In the genomic region with DNA sequence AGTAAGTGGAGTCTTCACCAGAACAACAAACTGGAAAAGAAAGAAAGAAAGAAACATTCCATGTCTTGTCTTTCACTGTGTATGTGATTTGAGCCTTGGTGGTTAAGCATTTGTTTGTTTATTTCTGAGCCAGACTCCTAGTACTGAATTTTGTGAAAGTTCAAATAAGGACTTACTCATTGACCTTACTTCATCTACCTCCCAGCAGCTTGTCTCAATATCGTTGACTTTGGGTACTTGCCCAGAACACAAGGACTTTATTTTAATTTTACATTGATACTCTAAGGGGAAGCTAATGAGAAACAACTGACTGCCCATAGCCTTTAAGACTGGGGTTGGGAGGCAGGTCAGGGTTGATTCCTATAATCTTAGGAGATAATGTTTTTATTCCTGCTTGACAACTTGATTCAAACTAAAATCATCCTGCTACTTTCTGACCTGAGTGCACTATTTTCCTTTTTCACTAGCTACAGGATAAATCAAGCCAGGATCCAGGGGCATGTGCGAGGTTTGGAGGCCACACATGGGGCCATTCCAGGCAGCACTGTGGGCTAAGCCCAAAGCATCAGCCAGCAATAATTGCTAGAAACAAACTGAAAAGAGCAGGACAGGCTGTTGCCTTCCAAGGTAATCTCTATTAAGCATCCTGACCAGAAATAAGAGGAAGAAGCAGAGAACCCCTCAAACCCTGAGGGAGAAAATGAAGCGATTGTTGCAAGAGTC, we compare ENCODE assay signal across 18 cellular contexts.
A peak's percentile ranks its signal among the peaks of the same experiment; 100 is the strongest.
DNase-seq lines count a peak whose midpoint lies in the region; ATAC-seq and TF ChIP-seq lines count a peak whose summit lies in the region.
"Had no signal": no experiment of that assay in that cellular context is flagged by ENCODE, and none has a peak within 500 bp of the region (broad histone marks: within the 10 kb centered on the region; RNA-seq: fewer than 3 reads in every experiment).

No MANE protein-coding gene starts in this region.

- no peak overlapping the region for H3K27ac Mint-ChIP-seq in T-helper 17 cell
- H3K27ac Mint-ChIP-seq: dendritic cell treated with granulocyte-macrophage colony-stimulating factor and Interleukin-4, amounts not matched to agents 40 ng/mL and 50 ng/mL, for 4 days; neural progenitor cell; stimulated activated naive B cell treated with anti-CD40 and anti-IgM and Interleukin-4, amounts not matched to agents 10 μg/mL and 1 μg/mL and 100 μg/mL, for 72 hours; WTC11 had no signal

- peak overlapping the region; percentile 22 for H3K4me3 Mint-ChIP-seq in T-helper 17 cell
- H3K4me3 Mint-ChIP-seq: dendritic cell treated with granulocyte-macrophage colony-stimulating factor and Interleukin-4, amounts not matched to agents 40 ng/mL and 50 ng/mL, for 4 days; neural progenitor cell; stimulated activated naive B cell treated with anti-CD40 and anti-IgM and Interleukin-4, amounts not matched to agents 10 μg/mL and 1 μg/mL and 100 μg/mL, for 72 hours; WTC11 had no signal

- no peak for TF ChIP-seq POLR2A in gastrocnemius medialis (IDR thresholded peaks at IDR 0.05)

- CTCF ChIA-PET in HEK293T (lab: Yijun Ruan, JAX) = no interaction called here

- no peaks in the 10 kb centered on the region for H3K27me3 ChIP-seq in gastrocnemius medialis
- H3K27me3 ChIP-seq: neural progenitor cell had no signal

- peaks cover 16% of the 10 kb centered on the region for H3K27me3 Mint-ChIP-seq in T-helper 17 cell
- H3K27me3 Mint-ChIP-seq: dendritic cell treated with granulocyte-macrophage colony-stimulating factor and Interleukin-4, amounts not matched to agents 40 ng/mL and 50 ng/mL, for 4 days had no signal

- no peak for ATAC-seq in T-helper 17 cell
- ATAC-seq in gastrocnemius medialis = no peak
- ATAC-seq: left colon; stimulated activated naive B cell treated with anti-CD40 and anti-IgM and Interleukin-4, amounts not matched to agents 10 μg/mL and 1 μg/mL and 100 μg/mL, for 72 hours; WTC11 had no signal

- no peak overlapping the region for H3K4me3 ChIP-seq in foreskin fibroblast (ENCODE audit: low read depth in 1 of 2, low read length in 2 of 2)
- no peak overlapping the region for H3K4me3 ChIP-seq in gastrocnemius medialis
- H3K4me3 ChIP-seq: neural progenitor cell had no signal

- H3K36me3 ChIP-seq in gastrocnemius medialis = no peaks in the 10 kb centered on the region
- H3K36me3 ChIP-seq: neural progenitor cell had no signal

- peaks cover 12% of the 10 kb centered on the region for H3K4me1 Mint-ChIP-seq in T-helper 17 cell
- H3K4me1 Mint-ChIP-seq: WTC11 had no signal

- peak overlapping the region; percentile 4 to 60 (median 33) for H3K27ac ChIP-seq in gastrocnemius medialis
- H3K27ac ChIP-seq: HL-60, neural progenitor cell had no signal

- TF ChIP-seq CTCF in foreskin fibroblast (IDR thresholded peaks at IDR 0.05; ENCODE audit: low read depth, low read length) (no peak), gastrocnemius medialis (IDR thresholded peaks at IDR 0.05 in 4 of 5, conservative IDR thresholded peaks at IDR 0.05 in 1 of 5) (no peak)

- H3K9me3 ChIP-seq in T-helper 17 cell (ENCODE audit: control insufficient read depth, low read length, poor library complexity, severe bottlenecking) (no peaks in the 10 kb centered on the region), gastrocnemius medialis (no peaks in the 10 kb centered on the region)

- POLR2A ChIA-PET in HEK293T (lab: Yijun Ruan, JAX) = no interaction called here

- H3K4me1 ChIP-seq in gastrocnemius medialis = peaks cover 8 to 18% of the 10 kb centered on the region in 2 donors
- H3K4me1 ChIP-seq: neural progenitor cell had no signal

- intact Hi-C loops in gastrocnemius medialis (cut with DNase I; ENCODE audit: low total_unique reads) = loop anchor here (2.0 kb wide), 1 partner anchor 20 kb away; no protein-coding TSS in a partner anchor

- DNase-seq in ELR (ENCODE audit: low read depth) (peak; percentile 7), T-helper 17 cell (no peak), foreskin fibroblast (peak; percentile 87 to 94), gastrocnemius medialis (no peak), GF-D8 (lab: John Stamatoyannopoulos, UW) (no peak), cerebellar nuclear complex (lab: John Stamatoyannopoulos, UW) (no peak), HEK293T (ENCODE audit: extremely low spot score) (no peak)
- DNase-seq in stimulated activated CD4-positive, alpha-beta T cell treated with anti-CD3 and anti-CD28 coated beads, Interleukin-4, amount 100 ng/mL, for 24 hours = no peak
- DNase-seq: activated naive CD4-positive, alpha-beta T cell treated with anti-CD3 and anti-CD28 coated beads, Interleukin-2, amount 50 U/mL, for 16 hours; left colon; NCI-H524 treated with DMSO at 0.1 percent for 48 hours; SHP77; stimulated activated CD4-positive, alpha-beta T cell treated with anti-CD3 and anti-CD28 coated beads, Interleukin-2, amount 100 ng/mL, for 24 hours; stimulated activated naive B cell treated with anti-CD40 and anti-IgM and Interleukin-4, amounts not matched to agents 10 μg/mL and 1 μg/mL and 100 μg/mL, for 72 hours had no signal

- no peaks in the 10 kb centered on the region for H3K36me3 Mint-ChIP-seq in T-helper 17 cell (ENCODE audit: low read depth)
- H3K36me3 Mint-ChIP-seq: neural progenitor cell; stimulated activated naive B cell treated with anti-CD40 and anti-IgM and Interleukin-4, amounts not matched to agents 10 μg/mL and 1 μg/mL and 100 μg/mL, for 72 hours; WTC11 had no signal

- in situ Hi-C loops in gastrocnemius medialis (cut with MboI; ENCODE audit: low sequenced_read_pairs in 4 of 4) = no loop called here

TF ChIP-seq in HEK293T, 16 proteins besides CTCF, POLR2A, EP300 and RAD21:
- TF ChIP-seq NFRKB (IDR thresholded peaks at IDR 0.05) = no peak
- no peak for TF ChIP-seq L3MBTL2 (conservative IDR thresholded peaks at IDR 0.05)
- TF ChIP-seq FOXM1 (IDR thresholded peaks at IDR 0.05; ENCODE audit: borderline replicate concordance) = no peak
- TF ChIP-seq ZNF384 (IDR thresholded peaks at IDR 0.05) = no peak
- TF ChIP-seq CTBP1 (IDR thresholded peaks at IDR 0.05; ENCODE audit: borderline replicate concordance) = no peak
- no peak for TF ChIP-seq FOXA1 (IDR thresholded peaks at IDR 0.05)
- TF ChIP-seq SP1 (IDR thresholded peaks at IDR 0.05) = no peak
- TF ChIP-seq HDGF (IDR thresholded peaks at IDR 0.05; ENCODE audit: borderline replicate concordance) = no peak
- TF ChIP-seq ARNT (IDR thresholded peaks at IDR 0.05) = no peak
- no peak for TF ChIP-seq LEF1 (IDR thresholded peaks at IDR 0.05; ENCODE audit: borderline replicate concordance)
- TF ChIP-seq, protein P1, sequence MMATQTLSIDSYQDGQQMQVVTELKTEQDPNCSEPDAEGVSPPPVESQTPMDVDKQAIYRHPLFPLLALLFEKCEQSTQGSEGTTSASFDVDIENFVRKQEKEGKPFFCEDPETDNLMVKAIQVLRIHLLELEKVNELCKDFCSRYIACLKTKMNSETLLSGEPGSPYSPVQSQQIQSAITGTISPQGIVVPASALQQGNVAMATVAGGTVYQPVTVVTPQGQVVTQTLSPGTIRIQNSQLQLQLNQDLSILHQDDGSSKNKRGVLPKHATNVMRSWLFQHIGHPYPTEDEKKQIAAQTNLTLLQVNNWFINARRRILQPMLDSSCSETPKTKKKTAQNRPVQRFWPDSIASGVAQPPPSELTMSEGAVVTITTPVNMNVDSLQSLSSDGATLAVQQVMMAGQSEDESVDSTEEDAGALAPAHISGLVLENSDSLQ (IDR thresholded peaks at IDR 0.05) = no peak
- no peak for TF ChIP-seq TARDBP (IDR thresholded peaks at IDR 0.05)
- TF ChIP-seq ELF4 (IDR thresholded peaks at IDR 0.05) = no peak
- no peak for TF ChIP-seq FOXK2 (IDR thresholded peaks at IDR 0.05)
- no peak for TF ChIP-seq SUZ12 (IDR thresholded peaks at IDR 0.05)
- TF ChIP-seq BHLHE40 (IDR thresholded peaks at IDR 0.05; ENCODE audit: borderline replicate concordance) = no peak
TF ChIP-seq in HEK293T: peak in this region for 0.

Comparison
In these comparisons a context has a peak if more than half of its experiments do, and no peak if none do; other contexts are left out.
1. DNase-seq: peak in ELR (single experiment) and foreskin fibroblast (2 of 2); none in T-helper 17 cell (0 of 3), gastrocnemius medialis (0 of 2), GF-D8 (single experiment), cerebellar nuclear complex (0 of 2), stimulated activated CD4-positive, alpha-beta T cell treated with anti-CD3 and anti-CD28 coated beads, Interleukin-4, amount 100 ng/mL, for 24 hours (single experiment) and HEK293T (single experiment).